In genomic region chr11:6362868-6363678, GRCh38 we compare ENCODE assay signal across 8 cellular contexts. TPM values are rescaled to one million over a fixed set of nuclear protein-coding genes. Genes with fewer than 3 reads are reported as not detected.
DNase-seq lines count a peak whose midpoint lies in the region; ATAC-seq and TF ChIP-seq lines count a peak whose summit lies in the region.

No MANE protein-coding gene starts in this region.

- no peaks in the 10 kb centered on the region for H3K4me1 Mint-ChIP-seq in activated CD4-positive, alpha-beta T cell treated with anti-CD3 and anti-CD28 coated beads, Interleukin-2, amount 10 ng/mL, durations not matched to agents 7 days and 5 days

- no peaks in the 10 kb centered on the region for H3K27me3 Mint-ChIP-seq in activated CD4-positive, alpha-beta T cell treated with anti-CD3 and anti-CD28 coated beads, Interleukin-2, amount 10 ng/mL, durations not matched to agents 7 days and 5 days

- no peak overlapping the region for H3K27ac Mint-ChIP-seq in activated CD4-positive, alpha-beta T cell treated with anti-CD3 and anti-CD28 coated beads, Interleukin-2, amount 10 ng/mL, durations not matched to agents 7 days and 5 days

- no peaks in the 10 kb centered on the region for H3K36me3 Mint-ChIP-seq in activated CD4-positive, alpha-beta T cell treated with anti-CD3 and anti-CD28 coated beads, Interleukin-2, amount 10 ng/mL, durations not matched to agents 7 days and 5 days (ENCODE audit: low read depth)

- no peaks in the 10 kb centered on the region for H3K36me3 ChIP-seq in lower lobe of right lung

- no peaks in the 10 kb centered on the region for H3K9me3 ChIP-seq in lower lobe of right lung

- peak; percentile 99 for TF ChIP-seq CTCF in AG09309 (IDR thresholded peaks at IDR 0.05; ENCODE audit: control insufficient read depth, insufficient read depth, low read depth, low read length, missing control alignments)
- peak; percentile 92 for TF ChIP-seq CTCF in lower lobe of right lung (IDR thresholded peaks at IDR 0.05)

- POLR2A ChIA-PET in activated CD4-positive, alpha-beta T cell treated with anti-CD3 and anti-CD28 coated beads, Interleukin-2, amount 10 ng/mL, durations not matched to agents 7 days and 5 days (lab: Charles Lee), result interaction anchor here (0.6 kb wide), 1 partner anchor 20 kb away, joined by 4 read pairs; no protein-coding TSS in a partner anchor

- H3K27ac ChIP-seq in lower lobe of right lung, result peak overlapping the region; percentile 31

- H3K4me3 ChIP-seq in AG09309 (ENCODE audit: control insufficient read depth, low read depth, low read length) (no peak overlapping the region), lower lobe of right lung (no peak overlapping the region)

- intact Hi-C loops in lower lobe of right lung (cut with DNase I), result no loop called here

- H3K4me1 ChIP-seq in lower lobe of right lung, result no peaks in the 10 kb centered on the region

- CTCF ChIA-PET in activated CD4-positive, alpha-beta T cell treated with anti-CD3 and anti-CD28 coated beads, Interleukin-2, amount 10 ng/mL, durations not matched to agents 7 days and 5 days (lab: Charles Lee), result interaction anchor here (0.6 to 4.7 kb wide), 32 partner anchors 10 to 178 kb away, joined by 3 to 39 read pairs (median 4); partner anchors contain the start of genes CAVIN3 and HPX

- no peaks in the 10 kb centered on the region for H3K27me3 ChIP-seq in lower lobe of right lung (ENCODE audit: low read depth)

- H3K4me3 Mint-ChIP-seq in activated CD4-positive, alpha-beta T cell treated with anti-CD3 and anti-CD28 coated beads, Interleukin-2, amount 10 ng/mL, durations not matched to agents 7 days and 5 days, result no peak overlapping the region

- ATAC-seq in GM18861 (IDR thresholded peaks at IDR 0.05; ENCODE audit: unreplicated experiment) (peak; percentile 67), HG03108 (IDR thresholded peaks at IDR 0.05; ENCODE audit: unreplicated experiment) (peak; percentile 64), lower lobe of right lung (peak; percentile 95 to 96)

- DNase-seq in AG09309 (ENCODE audit: low read depth) (peak; percentile 43), NCI-H446 treated with DMSO at 0.1 percent for 48 hours (lab: John Stamatoyannopoulos, UW) (peak; percentile 20), dermis blood vessel endothelial cell (peak; percentile 92), lower lobe of right lung (peak; percentile 81)
- DNase-seq in activated CD4-positive, alpha-beta T cell treated with anti-CD3 and anti-CD28 coated beads, Interleukin-2, amount 10 ng/mL, durations not matched to agents 7 days and 5 days, result peak; percentile 78
- peak; percentile 41 for DNase-seq in stimulated activated CD8-positive, alpha-beta memory T cell treated with anti-CD3 and anti-CD28 coated beads, Interleukin-12 subunit alpha, Interleukin-12 subunit beta, amount 100 ng/mL, for 1 hour (ENCODE audit: low read depth)

- H3K9me3 Mint-ChIP-seq in activated CD4-positive, alpha-beta T cell treated with anti-CD3 and anti-CD28 coated beads, Interleukin-2, amount 10 ng/mL, durations not matched to agents 7 days and 5 days, result no peaks in the 10 kb centered on the region

RNA-seq across cellular contexts. Expression of gene SMPD1, which starts 27.2 kb away (rescaled TPM):
- 10 to 100 TPM; 46.1 to 53.6 TPM for total RNA-seq in activated CD4-positive, alpha-beta T cell treated with anti-CD3 and anti-CD28 coated beads, Interleukin-2, amount 10 ng/mL, durations not matched to agents 7 days and 5 days
- total RNA-seq in dermis blood vessel endothelial cell, result 25.2 and 27.6 TPM in 2 replicates
- 39.7 TPM for total RNA-seq in lower lobe of right lung

RNA-seq across cellular contexts. Expression of gene CAVIN3, which starts 42.8 kb away (rescaled TPM):
- total RNA-seq in activated CD4-positive, alpha-beta T cell treated with anti-CD3 and anti-CD28 coated beads, Interleukin-2, amount 10 ng/mL, durations not matched to agents 7 days and 5 days, result 1 to 10 TPM; 1.9 to 2.7 TPM
- total RNA-seq in dermis blood vessel endothelial cell (201 and 220 TPM in 2 replicates), lower lobe of right lung (36.3 TPM)

RNA-seq across cellular contexts. Expression of gene APBB1, which starts 55.8 kb away (rescaled TPM):
- total RNA-seq in activated CD4-positive, alpha-beta T cell treated with anti-CD3 and anti-CD28 coated beads, Interleukin-2, amount 10 ng/mL, durations not matched to agents 7 days and 5 days, result 10 to 100 TPM; 58.2 to 61.3 TPM
- total RNA-seq in dermis blood vessel endothelial cell (43.9 and 52.9 TPM in 2 replicates), lower lobe of right lung (37.2 TPM)

Comparison
In these comparisons a context has a peak if more than half of its experiments do, and no peak if none do; other contexts are left out.
1. DNase-seq: peak in every context shown above with its lines; median percentile 92 in dermis blood vessel endothelial cell; 81 in lower lobe of right lung; 78 in activated CD4-positive, alpha-beta T cell treated with anti-CD3 and anti-CD28 coated beads, Interleukin-2, amount 10 ng/mL, durations not matched to agents 7 days and 5 days; 43 in AG09309; 41 in stimulated activated CD8-positive, alpha-beta memory T cell treated with anti-CD3 and anti-CD28 coated beads, Interleukin-12 subunit alpha, Interleukin-12 subunit beta, amount 100 ng/mL, for 1 hour; 20 in NCI-H446 treated with DMSO at 0.1 percent for 48 hours.
2. RNA of gene CAVIN3, which starts 42.8 kb away (total RNA-seq): 201 to 220 TPM in dermis blood vessel endothelial cell and 36.3 TPM in lower lobe of right lung (single experiment); 1.9 to 2.7 TPM in activated CD4-positive, alpha-beta T cell treated with anti-CD3 and anti-CD28 coated beads, Interleukin-2, amount 10 ng/mL, durations not matched to agents 7 days and 5 days; every median in the first group is over 10 times any median in the second.
3. Peak in every context shown above with its lines, with median percentiles within 50 percentile points of each other: ATAC-seq.